Comparison of ENCODE assay signal across 9 cellular contexts in genomic region chr19:55585658-55586339, GRCh38. TPM values are rescaled to one million over a fixed set of nuclear protein-coding genes. Genes with fewer than 3 reads are reported as not detected.
A peak's percentile ranks its signal among the peaks of the same experiment; 100 is the strongest.
DNase-seq lines count a peak whose midpoint lies in the region; ATAC-seq, FAIRE-seq and TF ChIP-seq lines count a peak whose summit lies in the region.
"Had no signal": no experiment of that assay in that cellular context is flagged by ENCODE, and none has a peak within 500 bp of the region (broad histone marks: within the 10 kb centered on the region; RNA-seq: fewer than 3 reads in every experiment).

No MANE protein-coding gene starts in this region.

- intact Hi-C loops in cardiac septum (cut with DNase I), result no loop called here
- intact Hi-C loops in pancreas (cut with DNase I), result no loop called here

- no peaks in the 10 kb centered on the region for H3K36me3 Mint-ChIP-seq in activated naive CD8-positive, alpha-beta T cell treated with anti-CD3 and anti-CD28 coated beads, Interleukin-2, amount 50 U/mL, for 24 hours (ENCODE audit: low read depth)

- FAIRE-seq in pancreas (lab: Jason Lieb, UNC), result no peak
- FAIRE-seq: A204.1 had no signal

- no peaks in the 10 kb centered on the region for H3K36me3 ChIP-seq in pancreas

- peak overlapping the region; percentile 61 for H3K4me3 Mint-ChIP-seq in activated naive CD8-positive, alpha-beta T cell treated with anti-CD3 and anti-CD28 coated beads, Interleukin-2, amount 50 U/mL, for 24 hours

- 6 to 9% methylated on average over 32 to 36 of the region's 36 CpGs for WGBS in pancreas, 2 donors

- H3K27ac ChIP-seq in pancreas, result peak overlapping the region; percentile 35 to 57 (median 52)

- no peaks in the 10 kb centered on the region for H3K27me3 ChIP-seq in pancreas

- TF ChIP-seq CTCF in pancreas (IDR thresholded peaks at IDR 0.05), result no peak

- peak; percentile 18 for DNase-seq in NCI-H1105 treated with DMSO at 0.1 percent for 48 hours (lab: John Stamatoyannopoulos, UW)
- DNase-seq in NCI-H1105 (lab: John Stamatoyannopoulos, UW), result no peak
- peak; percentile 95 for DNase-seq in NCI-H69 (lab: John Stamatoyannopoulos, UW)
- peak; percentile 67 for DNase-seq in activated naive CD8-positive, alpha-beta T cell treated with anti-CD3 and anti-CD28 coated beads, Interleukin-2, amount 50 U/mL, for 24 hours
- DNase-seq in cardiac septum (ENCODE audit: low spot score), result peak; percentile 86
- peak; percentile 70 to 90 (median 80) for DNase-seq in pancreas

- H3K9me3 Mint-ChIP-seq in activated naive CD8-positive, alpha-beta T cell treated with anti-CD3 and anti-CD28 coated beads, Interleukin-2, amount 50 U/mL, for 24 hours, result no peaks in the 10 kb centered on the region

- peaks cover 41% of the 10 kb centered on the region for H3K4me1 Mint-ChIP-seq in activated naive CD8-positive, alpha-beta T cell treated with anti-CD3 and anti-CD28 coated beads, Interleukin-2, amount 50 U/mL, for 24 hours

- no peaks in the 10 kb centered on the region for H3K9me3 ChIP-seq in pancreas

- no peak overlapping the region for H3K27ac Mint-ChIP-seq in activated naive CD8-positive, alpha-beta T cell treated with anti-CD3 and anti-CD28 coated beads, Interleukin-2, amount 50 U/mL, for 24 hours

- peak; percentile 27 for ATAC-seq in activated naive CD8-positive, alpha-beta T cell treated with anti-CD3 and anti-CD28 coated beads, Interleukin-2, amount 50 U/mL, for 24 hours
- peak; percentile 43 to 71 (median 66) for ATAC-seq in pancreas
- no peak for ATAC-seq in HG02588 (IDR thresholded peaks at IDR 0.05; ENCODE audit: unreplicated experiment)
- ATAC-seq in HG02885 (IDR thresholded peaks at IDR 0.05; ENCODE audit: poor library complexity, unreplicated experiment), result no peak

- peak overlapping the region in 2 of 4 donors; percentile 20 to 33 for H3K4me3 ChIP-seq in pancreas

- H3K27me3 Mint-ChIP-seq in activated naive CD8-positive, alpha-beta T cell treated with anti-CD3 and anti-CD28 coated beads, Interleukin-2, amount 50 U/mL, for 24 hours, result peaks cover 2% of the 10 kb centered on the region

- H3K4me1 ChIP-seq in pancreas, result peaks cover 13 to 21% (median 19%) of the 10 kb centered on the region in 3 donors

RNA-seq across cellular contexts. Expression of gene ZNF579, which starts 5.2 kb away (rescaled TPM):
- total RNA-seq in cardiac septum (12.2 TPM), pancreas (10 to 100 TPM in 1 of 6 donors, 1 to 10 TPM in 5; 6.5 to 12.7 (median 9.2) TPM)
- 10 to 100 TPM; 11.6 to 16.1 TPM for polyA plus RNA-seq in pancreas

RNA-seq across cellular contexts. Expression of gene FIZ1, which starts 13.5 kb away (rescaled TPM):
- total RNA-seq in cardiac septum, result 19.4 TPM
- total RNA-seq in pancreas, result 10 to 100 TPM in 2 of 6 donors, 1 to 10 TPM in 4; 6.8 to 12.1 (median 8.9) TPM
- 10 to 100 TPM; 12.6 TPM for polyA plus RNA-seq in pancreas

RNA-seq across cellular contexts. Expression of gene ZNF524, which starts 14.3 kb away (rescaled TPM):
- 13.7 TPM for total RNA-seq in cardiac septum
- total RNA-seq in pancreas, result 10 to 100 TPM; 17.1 to 37.0 (median 33.1) TPM
- polyA plus RNA-seq in pancreas, result 10 to 100 TPM; 26.7 to 79.4 TPM

RNA-seq across cellular contexts. Expression of gene ZNF865, which starts 19.6 kb away (rescaled TPM):
- total RNA-seq in cardiac septum, result 15.7 TPM
- 1 to 10 TPM; 6.6 to 9.0 (median 7.8) TPM for total RNA-seq in pancreas
- 1 to 10 TPM; 5.7 to 9.7 TPM for polyA plus RNA-seq in pancreas

RNA-seq across cellular contexts. Expression of gene ZNF784, which starts 38.6 kb away (rescaled TPM):
- total RNA-seq in cardiac septum (10.9 TPM), pancreas (1 to 10 TPM; 3.7 to 5.8 (median 4.6) TPM)
- polyA plus RNA-seq in pancreas, result 10 to 100 TPM; 10.3 to 12.9 TPM

Comparison
In these comparisons a context has a peak if more than half of its experiments do, and no peak if none do; other contexts are left out.
1. ATAC-seq: peak in activated naive CD8-positive, alpha-beta T cell treated with anti-CD3 and anti-CD28 coated beads, Interleukin-2, amount 50 U/mL, for 24 hours (single experiment) and pancreas (4 of 4); none in HG02588 (single experiment) and HG02885 (single experiment).